1 cellular context compared by ENCODE assay signal in genomic region chr1:207006914-207007313, GRCh38.
TF ChIP-seq lines count a peak whose summit lies in the region.

No MANE protein-coding gene starts in this region.

TF ChIP-seq in HCT116, 20 proteins besides CTCF, POLR2A, EP300 and RAD21 (continued from another document):
- TF ChIP-seq ZBTB33 (IDR thresholded peaks at IDR 0.05; ENCODE audit: extremely low read depth, insufficient replicate concordance, low read length) (no peak), TCF7L2 (IDR thresholded peaks at IDR 0.05; ENCODE audit: borderline replicate concordance, extremely low read depth, insufficient read depth, insufficient read length) (no peak), CEBPB (IDR thresholded peaks at IDR 0.05; ENCODE audit: low read depth) (no peak), POLR2AphosphoS5 (IDR thresholded peaks at IDR 0.05; ENCODE audit: low read depth, low read length) (no peak), EZH2 (IDR thresholded peaks at IDR 0.05) (no peak), ZNF274 (IDR thresholded peaks at IDR 0.05; ENCODE audit: low read depth, low read length) (no peak), REST (IDR thresholded peaks at IDR 0.05; ENCODE audit: low read depth) (no peak)
